In the genomic region with DNA sequence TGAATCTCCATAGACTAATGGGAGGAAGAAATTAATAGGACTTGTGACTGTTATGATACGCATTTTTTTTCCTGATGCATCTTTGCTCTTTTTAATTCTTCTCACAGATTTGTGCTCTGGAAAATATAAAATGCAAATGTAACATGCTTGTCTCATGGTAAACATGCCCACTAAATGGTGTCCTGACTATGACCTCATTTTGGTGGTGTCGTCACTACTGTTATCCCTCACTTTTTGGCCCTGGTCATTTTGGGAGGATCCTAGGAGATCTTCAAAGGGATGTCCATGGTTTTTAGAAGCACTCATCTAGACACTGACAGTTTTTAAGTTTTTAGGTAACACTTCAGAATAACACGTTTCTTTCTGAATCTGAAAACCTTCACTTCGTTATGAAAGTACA, we compare ENCODE assay signal across 5 cellular contexts.
"Had no signal": no experiment of that assay in that cellular context is flagged by ENCODE, and none has a peak within 500 bp of the region (broad histone marks: within the 10 kb centered on the region; RNA-seq: fewer than 3 reads in every experiment).

No MANE protein-coding gene starts in this region.

- H3K4me3 ChIP-seq: GM23338 had no signal

- DNase-seq: H9, HFFc6, KBM-7 had no signal

- H2AFZ ChIP-seq: GM23338 had no signal

- H3K27ac ChIP-seq: KMS-11 had no signal

- H3K4me2 ChIP-seq: GM23338, KMS-11 had no signal
